In genomic region chr6:152981219-152981618, GRCh38 we compare ENCODE assay signal across 11 cellular contexts. TPM values are rescaled to one million over a fixed set of nuclear protein-coding genes. Genes with fewer than 3 reads are reported as not detected.
DNase-seq lines count a peak whose midpoint lies in the region; ATAC-seq, FAIRE-seq and TF ChIP-seq lines count a peak whose summit lies in the region.
"Had no signal": no experiment of that assay in that cellular context is flagged by ENCODE, and none has a peak within 500 bp of the region (broad histone marks: within the 10 kb centered on the region; RNA-seq: fewer than 3 reads in every experiment).

No MANE protein-coding gene starts in this region.

- H3K9me1 ChIP-seq in endothelial cell of umbilical vein (replicated peaks; ENCODE audit: control insufficient read depth, extremely low read depth, insufficient read depth, low read length), result no peaks in the 10 kb centered on the region

- H3K36me3 ChIP-seq in OCI-LY7 (ENCODE audit: insufficient read depth, low read length) (peaks cover 72% of the 10 kb centered on the region), endothelial cell of umbilical vein (ENCODE audit: control insufficient read depth in 2 of 2, extremely low read depth in 1 of 2, insufficient read depth in 2 of 2, low read length in 2 of 2) (peaks cover 0 to 4% of the 10 kb centered on the region in 2 experiments), skeletal muscle satellite cell (ENCODE audit: insufficient read depth, low read length) (peaks cover 16% of the 10 kb centered on the region)

- CTCF ChIA-PET in activated naive CD4-positive, alpha-beta T cell treated with anti-CD3 and anti-CD28 coated beads for 36 hours (lab: Charles Lee), result no interaction called here
- CTCF ChIA-PET in OCI-LY7 (lab: Charles Lee; ENCODE audit: unreplicated experiment) (no interaction called here), endothelial cell of umbilical vein (lab: Charles Lee) (interaction anchor here (1.3 kb wide), 1 partner anchor 27 kb away, joined by 3 read pairs; no protein-coding TSS in a partner anchor)

- no peak for DNase-seq in activated naive CD4-positive, alpha-beta T cell treated with anti-CD3 and anti-CD28 coated beads for 36 hours
- no peak for DNase-seq in activated naive CD4-positive, alpha-beta T cell treated with Interleukin-2 at 50 U/mL for 16 hours
- DNase-seq in OCI-LY7 (ENCODE audit: low spot score) (peak; percentile 16), endothelial cell of umbilical vein (ENCODE audit: low read depth, low spot score) (no peak), EL (no peak), occipital lobe (lab: John Stamatoyannopoulos, UW) (no peak), Right ventricle myocardium inferior (ENCODE audit: missing footprints) (no peak)
- DNase-seq: activated CD8-positive, alpha-beta memory T cell treated with anti-CD3 and anti-CD28 coated beads for 24 hours; DMS53; naive B cell had no signal

- TF ChIP-seq POLR2A in endothelial cell of umbilical vein (IDR thresholded peaks at IDR 0.05; ENCODE audit: low read depth, low read length), result no peak

- no peaks in the 10 kb centered on the region for H3K9me2 ChIP-seq in OCI-LY7 (ENCODE audit: insufficient read depth, low read length)

- POLR2A ChIA-PET in OCI-LY7 (lab: Charles Lee), result interaction anchor here (1.3 kb wide), 1 partner anchor 8 kb away, joined by 3 read pairs; no protein-coding TSS in a partner anchor
- POLR2A ChIA-PET in endothelial cell of umbilical vein (lab: Charles Lee), result no interaction called here

- peaks cover 64% of the 10 kb centered on the region for H3K36me3 Mint-ChIP-seq in activated naive CD4-positive, alpha-beta T cell treated with anti-CD3 and anti-CD28 coated beads for 36 hours (ENCODE audit: low read depth)

- dilution Hi-C loops in endothelial cell of umbilical vein (cut with MboI; ENCODE audit: extremely low pct_ligation_motif_present, low sequenced_read_pairs), result no loop called here

- H4K20me1 ChIP-seq in OCI-LY7 (ENCODE audit: insufficient read depth, low read length) (peaks cover 49% of the 10 kb centered on the region), endothelial cell of umbilical vein (replicated peaks; ENCODE audit: control insufficient read depth, extremely low read depth, insufficient read depth, low read length) (no peaks in the 10 kb centered on the region)

- peak overlapping the region; percentile 86 for H3K27ac ChIP-seq in OCI-LY7 (ENCODE audit: low read depth, low read length, poor library complexity, severe bottlenecking)
- H3K27ac ChIP-seq in endothelial cell of umbilical vein (ENCODE audit: insufficient read depth, low read depth, low read length), result no peak overlapping the region

- H3K9me3 Mint-ChIP-seq in activated naive CD4-positive, alpha-beta T cell treated with anti-CD3 and anti-CD28 coated beads for 36 hours, result no peaks in the 10 kb centered on the region
- H3K9me3 Mint-ChIP-seq: naive B cell had no signal

- H3K4me1 ChIP-seq in OCI-LY7 (ENCODE audit: insufficient read depth, low read length, poor library complexity, severe bottlenecking) (peaks cover 59% of the 10 kb centered on the region), endothelial cell of umbilical vein (ENCODE audit: control insufficient read depth, extremely low read depth, insufficient read depth, low read length) (peaks cover 45% of the 10 kb centered on the region), skeletal muscle satellite cell (ENCODE audit: control insufficient read depth, insufficient read depth, low read length) (peaks cover 30% of the 10 kb centered on the region)

- TF ChIP-seq CTCF in OCI-LY7 (conservative IDR thresholded peaks at IDR 0.05; ENCODE audit: low read length) (no peak), endothelial cell of umbilical vein (IDR thresholded peaks at IDR 0.05; ENCODE audit: extremely low read depth in 1 of 2, insufficient read depth in 1 of 2, low read depth in 1 of 2, low read length in 2 of 2) (no peak)

- ATAC-seq in Right ventricle myocardium inferior, result no peak

- H3K79me2 ChIP-seq in OCI-LY7 (ENCODE audit: insufficient read depth, low read depth, low read length), result peaks cover 92% of the 10 kb centered on the region
- peaks cover 83% of the 10 kb centered on the region for H3K79me2 ChIP-seq in endothelial cell of umbilical vein (ENCODE audit: control insufficient read depth, insufficient read depth, low read length)

- intact Hi-C loops in activated naive CD4-positive, alpha-beta T cell treated with anti-CD3 and anti-CD28 coated beads for 36 hours (cut with micrococcal nuclease), result loop anchor here (5.0 kb wide), 3 partner anchors 679 to 1279 kb away; no protein-coding TSS in a partner anchor
- intact Hi-C loops in OCI-LY7 (cut with micrococcal nuclease; ENCODE audit: unreplicated experiment), result loop anchor here (5.0 kb wide), 3 partner anchors 799 to 1589 kb away; partner anchors contain the start of genes RMND1 and ZBTB2
- intact Hi-C loops in endothelial cell of umbilical vein (cut with micrococcal nuclease), result no loop called here
- intact Hi-C loops in Right ventricle myocardium inferior (cut with DNase I), result no loop called here

- H3K9me3 ChIP-seq in OCI-LY7 (ENCODE audit: low read length) (no peaks in the 10 kb centered on the region), endothelial cell of umbilical vein (replicated peaks; ENCODE audit: control insufficient read depth, insufficient read depth, low read length) (no peaks in the 10 kb centered on the region), skeletal muscle satellite cell (replicated peaks; ENCODE audit: low read length) (no peaks in the 10 kb centered on the region)

- H3K9ac ChIP-seq in endothelial cell of umbilical vein (replicated peaks; ENCODE audit: extremely low read depth, insufficient read depth, low read length) (peak overlapping the region; percentile 89), skeletal muscle satellite cell (ENCODE audit: low read depth, low read length) (peak overlapping the region; percentile 74)

- peak overlapping the region; percentile 98 for H3K4me3 ChIP-seq in OCI-LY7 (ENCODE audit: low read depth, low read length, poor library complexity, severe bottlenecking)
- H3K4me3 ChIP-seq in endothelial cell of umbilical vein (replicated peaks in 1 of 3; ENCODE audit: insufficient read depth in 1 of 3, low read depth in 1 of 3, low read length in 3 of 3), result peak overlapping the region in 2 of 3 experiments; percentile 97 to 99
- H3K4me3 ChIP-seq in skeletal muscle satellite cell (ENCODE audit: low read length), result peak overlapping the region; percentile 91

- peak overlapping the region; percentile 99 for H3K4me3 Mint-ChIP-seq in activated naive CD4-positive, alpha-beta T cell treated with anti-CD3 and anti-CD28 coated beads for 36 hours

- H3K4me1 Mint-ChIP-seq in activated naive CD4-positive, alpha-beta T cell treated with anti-CD3 and anti-CD28 coated beads for 36 hours (ENCODE audit: low read depth), result peaks cover 50% of the 10 kb centered on the region

- H3K27me3 Mint-ChIP-seq in activated naive CD4-positive, alpha-beta T cell treated with anti-CD3 and anti-CD28 coated beads for 36 hours (ENCODE audit: low read depth), result no peaks in the 10 kb centered on the region
- H3K27me3 Mint-ChIP-seq: naive B cell had no signal

- no peak overlapping the region for H3K27ac Mint-ChIP-seq in activated naive CD4-positive, alpha-beta T cell treated with anti-CD3 and anti-CD28 coated beads for 36 hours
- H3K27ac Mint-ChIP-seq: naive B cell had no signal

- FAIRE-seq in endothelial cell of umbilical vein (lab: Jason Lieb, UNC), result no peak

- H3K27me3 ChIP-seq in endothelial cell of umbilical vein (ENCODE audit: control insufficient read depth in 2 of 2, insufficient read depth in 2 of 2, low read length in 2 of 2) (no peaks in the 10 kb centered on the region), skeletal muscle satellite cell (ENCODE audit: control insufficient read depth, insufficient read depth, low read length) (no peaks in the 10 kb centered on the region)

- H2AFZ ChIP-seq in OCI-LY7 (ENCODE audit: low read length) (no peak overlapping the region), endothelial cell of umbilical vein (ENCODE audit: low read depth, low read length) (no peak overlapping the region)

- peak overlapping the region; percentile 85 for H3K4me2 ChIP-seq in OCI-LY7 (ENCODE audit: low read length)
- peak overlapping the region; percentile 98 for H3K4me2 ChIP-seq in endothelial cell of umbilical vein (ENCODE audit: insufficient read depth, low read length)
- H3K4me2 ChIP-seq in skeletal muscle satellite cell (ENCODE audit: low read length), result peak overlapping the region; percentile 91

- BruUV-seq in OCI-LY7 (replicated peaks; lab: Mats Ljungman, UMichigan), result TSS peak; percentile 71
- no TSS peak for BruUV-seq in endothelial cell of umbilical vein (replicated peaks; lab: Mats Ljungman, UMichigan)

RNA-seq across cellular contexts. Expression of gene FBXO5, which starts 1.6 kb away (rescaled TPM):
- total RNA-seq in activated naive CD4-positive, alpha-beta T cell treated with anti-CD3 and anti-CD28 coated beads for 36 hours, result 10 to 100 TPM; 61.4 to 62.3 TPM
- total RNA-seq in OCI-LY7 (2014; rRNA removed; shearing (Covaris generic)), result 47.8 and 53.2 TPM in 2 replicates
- total RNA-seq in OCI-LY7 (2022) (68.0 and 73.8 TPM in 2 replicates), endothelial cell of umbilical vein (27.1 and 28.1 TPM in 2 replicates), occipital lobe (6.4 TPM), Right ventricle myocardium inferior (2.4 TPM)
- 5.4 and 6.1 TPM in 2 replicates for polyA plus RNA-seq in endothelial cell of umbilical vein
- 13.4 and 13.9 TPM in 2 replicates for polyA plus RNA-seq in endothelial cell of umbilical vein (2011; cell fraction: cytosol; rRNA removed)
- polyA plus RNA-seq in endothelial cell of umbilical vein (2011; cell fraction: nucleus; rRNA removed), result 13.0 and 17.5 TPM in 2 replicates
- polyA plus RNA-seq in endothelial cell of umbilical vein (2012), result 6.4 and 15.2 TPM in 2 replicates
- polyA minus RNA-seq in endothelial cell of umbilical vein, result 4.0 and 4.8 TPM in 2 replicates
- polyA minus RNA-seq in endothelial cell of umbilical vein (2011; cell fraction: cytosol; rRNA and poly(A)+ RNA removed), result 13.0 TPM
- polyA minus RNA-seq in endothelial cell of umbilical vein (2011; cell fraction: nucleus; rRNA and poly(A)+ RNA removed), result 8.8 and 12.2 TPM in 2 replicates
- 15.2 and 17.7 TPM in 2 replicates for total RNA-seq in skeletal muscle satellite cell (2012; rRNA removed)

RNA-seq across cellular contexts. Expression of gene MTRF1L, which starts 21.3 kb away (rescaled TPM):
- 10 to 100 TPM; 11.6 to 12.0 TPM for total RNA-seq in activated naive CD4-positive, alpha-beta T cell treated with anti-CD3 and anti-CD28 coated beads for 36 hours
- 10.4 and 11.0 TPM in 2 replicates for total RNA-seq in OCI-LY7 (2014; rRNA removed; shearing (Covaris generic))
- 14.0 and 19.2 TPM in 2 replicates for total RNA-seq in OCI-LY7 (2022)
- 27.5 and 31.2 TPM in 2 replicates for total RNA-seq in endothelial cell of umbilical vein
- polyA plus RNA-seq in endothelial cell of umbilical vein, result 5.2 and 6.2 TPM in 2 replicates
- polyA plus RNA-seq in endothelial cell of umbilical vein (2011; cell fraction: cytosol; rRNA removed), result 8.3 and 9.1 TPM in 2 replicates
- 20.5 and 32.0 TPM in 2 replicates for polyA plus RNA-seq in endothelial cell of umbilical vein (2011; cell fraction: nucleus; rRNA removed)
- polyA plus RNA-seq in endothelial cell of umbilical vein (2012), result 9.5 and 19.1 TPM in 2 replicates
- 10.5 and 10.9 TPM in 2 replicates for polyA minus RNA-seq in endothelial cell of umbilical vein
- polyA minus RNA-seq in endothelial cell of umbilical vein (2011; cell fraction: cytosol; rRNA and poly(A)+ RNA removed), result 8.8 TPM
- polyA minus RNA-seq in endothelial cell of umbilical vein (2011; cell fraction: nucleus; rRNA and poly(A)+ RNA removed), result 39.7 and 47.9 TPM in 2 replicates
- 23.2 and 25.3 TPM in 2 replicates for total RNA-seq in skeletal muscle satellite cell (2012; rRNA removed)
- total RNA-seq in occipital lobe, result 16.8 TPM
- 30.8 TPM for total RNA-seq in Right ventricle myocardium inferior

Comparison
In these comparisons a context has a peak if more than half of its experiments do, and no peak if none do; other contexts are left out.
1. intact Hi-C loops: an anchor here in activated naive CD4-positive, alpha-beta T cell treated with anti-CD3 and anti-CD28 coated beads for 36 hours (5.0 kb wide) and OCI-LY7 (5.0 kb wide); none called in endothelial cell of umbilical vein and Right ventricle myocardium inferior.